In the genomic region with DNA sequence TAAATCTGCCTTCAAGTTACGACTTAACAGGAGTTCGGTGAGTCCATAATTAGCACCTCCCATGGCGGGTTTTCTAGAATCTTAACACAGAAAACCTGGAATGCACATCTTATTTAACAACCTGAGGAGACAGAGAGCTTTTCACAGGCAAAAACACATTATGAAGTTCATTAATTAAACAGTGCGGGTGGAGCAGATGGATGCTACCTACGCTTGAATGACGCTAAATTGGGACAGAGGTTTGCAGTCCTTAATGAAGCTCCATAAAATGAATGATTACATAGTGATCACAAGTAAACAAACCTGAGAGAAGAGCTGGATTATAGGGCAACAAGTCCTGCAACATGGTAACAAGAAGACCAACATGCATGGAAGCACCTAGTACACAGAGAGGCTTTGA, we compare ENCODE assay signal across 33 cellular contexts.
DNase-seq lines count a peak whose midpoint lies in the region; ATAC-seq, FAIRE-seq and TF ChIP-seq lines count a peak whose summit lies in the region.
"Had no signal": no experiment of that assay in that cellular context is flagged by ENCODE, and none has a peak within 500 bp of the region (broad histone marks: within the 10 kb centered on the region; RNA-seq: fewer than 3 reads in every experiment).

No MANE protein-coding gene starts in this region.

- no TSS peak for BruUV-seq in Caco-2 (replicated peaks; lab: Mats Ljungman, UMichigan)

- peak; percentile 88 for DNase-seq in NCI-H510A treated with DMSO at 0.1 percent for 48 hours (lab: John Stamatoyannopoulos, UW)
- no peak for DNase-seq in NCI-H510A (lab: John Stamatoyannopoulos, UW)
- peak; percentile 96 for DNase-seq in NCI-H2171 treated with DMSO at 0.1 percent for 48 hours (lab: John Stamatoyannopoulos, UW)
- peak; percentile 57 for DNase-seq in NCI-H82 (lab: John Stamatoyannopoulos, UW)
- no peak for DNase-seq in Caco-2
- DNase-seq in HCEC 1CT, result no peak
- DNase-seq: activated CD4-positive, alpha-beta memory T cell treated with anti-CD3 and anti-CD28 coated beads for 36 hours; activated CD4-positive, alpha-beta T cell treated with anti-CD3 and anti-CD28 coated beads for 1 hour; activated naive CD4-positive, alpha-beta T cell treated with anti-CD3 and anti-CD28 coated beads for 36 hours; CD4-positive, CD25-positive, alpha-beta regulatory T cell; dermis blood vessel endothelial cell; foreskin fibroblast; head of caudate nucleus; islet precursor cell; Kasumi-1; left ventricle myocardium inferior; mesenchymal stem cell; nephron progenitor cell; Right ventricle myocardium superior; sigmoid colon; stimulated activated CD4-positive, alpha-beta T cell treated with anti-CD3 and anti-CD28 coated beads, Interleukin-4, amount 100 ng/mL, for 24 hours; tibial artery had no signal

- no peaks in the 10 kb centered on the region for H3K36me3 ChIP-seq in Caco-2 (ENCODE audit: control insufficient read depth, insufficient read depth, low read length)
- H3K36me3 ChIP-seq: left ventricle myocardium inferior, sigmoid colon had no signal

- no peak for ATAC-seq in GM21447 (IDR thresholded peaks at IDR 0.05; ENCODE audit: unreplicated experiment)
- ATAC-seq: A549, HCT116, Panc1 had no signal

- H3K4me1 Mint-ChIP-seq in Caco-2 (ENCODE audit: low read depth, unreplicated experiment), result no peaks in the 10 kb centered on the region

- POLR2A ChIA-PET in Caco-2 (lab: Charles Lee), result no interaction called here

- intact Hi-C loops in Caco-2 (cut with micrococcal nuclease; ENCODE audit: unreplicated experiment), result no loop called here

- no peaks in the 10 kb centered on the region for H3K36me3 Mint-ChIP-seq in Caco-2 (ENCODE audit: insufficient read depth, unreplicated experiment)

- no peak overlapping the region for H3K4me3 Mint-ChIP-seq in Caco-2 (ENCODE audit: unreplicated experiment)
- H3K4me3 Mint-ChIP-seq: activated CD4-positive, alpha-beta memory T cell treated with anti-CD3 and anti-CD28 coated beads for 36 hours; activated naive CD4-positive, alpha-beta T cell treated with anti-CD3 and anti-CD28 coated beads for 36 hours; activated T-helper 1 cell treated with anti-CD3 and anti-CD28 coated beads, Interleukin-12 subunit alpha, Interleukin-12 subunit beta, Interleukin-2, Interleukin-4 antibody, amounts not matched to agents 30 ng/mL and 10 ng/mL and 1 ng/mL, durations not matched to agents 14 hours and 24 hours and 36 hours; CD4-positive, CD25-positive, alpha-beta regulatory T cell; central memory CD8-positive, alpha-beta T cell; nephron progenitor cell; T-helper 2 cell treated with Interferon-gamma antibody and Interleukin-4, amounts not matched to agents 5 μg/mL and 100 μg/mL, for 36 hours had no signal

- no peak overlapping the region for H3K27ac Mint-ChIP-seq in Caco-2 (ENCODE audit: unreplicated experiment)
- H3K27ac Mint-ChIP-seq: activated CD4-positive, alpha-beta memory T cell treated with anti-CD3 and anti-CD28 coated beads for 36 hours; activated naive CD4-positive, alpha-beta T cell treated with anti-CD3 and anti-CD28 coated beads for 36 hours; activated T-helper 1 cell treated with anti-CD3 and anti-CD28 coated beads, Interleukin-12 subunit alpha, Interleukin-12 subunit beta, Interleukin-2, Interleukin-4 antibody, amounts not matched to agents 30 ng/mL and 10 ng/mL and 1 ng/mL, durations not matched to agents 14 hours and 24 hours and 36 hours; CD4-positive, CD25-positive, alpha-beta regulatory T cell; nephron progenitor cell; T-helper 2 cell treated with Interferon-gamma antibody and Interleukin-4, amounts not matched to agents 5 μg/mL and 100 μg/mL, for 36 hours had no signal

- CTCF ChIA-PET in Caco-2 (lab: Charles Lee), result no interaction called here

- H3K9me3 ChIP-seq in Caco-2, result no peaks in the 10 kb centered on the region
- H3K9me3 ChIP-seq: A549, esophagus muscularis mucosa, left ventricle myocardium inferior, sigmoid colon, tibial artery had no signal

- H3K4me1 ChIP-seq in Caco-2, result no peaks in the 10 kb centered on the region
- H3K4me1 ChIP-seq: tibial artery had no signal

- no peaks in the 10 kb centered on the region for H3K9me3 Mint-ChIP-seq in Caco-2 (ENCODE audit: unreplicated experiment)
- H3K9me3 Mint-ChIP-seq: activated CD4-positive, alpha-beta memory T cell treated with anti-CD3 and anti-CD28 coated beads for 36 hours; activated naive CD4-positive, alpha-beta T cell treated with anti-CD3 and anti-CD28 coated beads for 36 hours; activated T-helper 1 cell treated with anti-CD3 and anti-CD28 coated beads, Interleukin-12 subunit alpha, Interleukin-12 subunit beta, Interleukin-2, Interleukin-4 antibody, amounts not matched to agents 30 ng/mL and 10 ng/mL and 1 ng/mL, durations not matched to agents 14 hours and 24 hours and 36 hours; CD4-positive, CD25-positive, alpha-beta regulatory T cell; central memory CD8-positive, alpha-beta T cell; nephron progenitor cell; T-helper 2 cell treated with Interferon-gamma antibody and Interleukin-4, amounts not matched to agents 5 μg/mL and 100 μg/mL, for 36 hours had no signal

- no peak for TF ChIP-seq CTCF in Caco-2 (IDR thresholded peaks at IDR 0.05; ENCODE audit: insufficient read depth in 1 of 2, low read depth in 1 of 2, low read length in 1 of 2, severe bottlenecking in 1 of 2, unreplicated experiment in 1 of 2)

- H3K4me3 ChIP-seq in Caco-2 (ENCODE audit: low read depth, low read length), result no peak overlapping the region
- H3K4me3 ChIP-seq: A549, esophagus muscularis mucosa, left ventricle myocardium inferior, sigmoid colon, tibial artery had no signal

- peak; percentile 87 for FAIRE-seq in islet of Langerhans (lab: Jason Lieb, UNC)
- FAIRE-seq: A549, endometrium, GM12891 had no signal

- H3K27me3 ChIP-seq in Caco-2 (replicated peaks; ENCODE audit: control insufficient read depth, insufficient read depth, low read length), result no peaks in the 10 kb centered on the region
- H3K27me3 ChIP-seq: esophagus muscularis mucosa, sigmoid colon, tibial artery had no signal

- no peaks in the 10 kb centered on the region for H3K27me3 Mint-ChIP-seq in Caco-2 (ENCODE audit: insufficient read depth, unreplicated experiment)
- H3K27me3 Mint-ChIP-seq: activated CD4-positive, alpha-beta memory T cell treated with anti-CD3 and anti-CD28 coated beads for 36 hours; CD4-positive, CD25-positive, alpha-beta regulatory T cell; central memory CD8-positive, alpha-beta T cell had no signal

Comparison
In these comparisons a context has a peak if more than half of its experiments do, and no peak if none do; other contexts are left out.
1. DNase-seq: peak in NCI-H510A treated with DMSO at 0.1 percent for 48 hours (single experiment), NCI-H2171 treated with DMSO at 0.1 percent for 48 hours (single experiment) and NCI-H82 (single experiment); none in NCI-H510A (single experiment), Caco-2 (0 of 2) and HCEC 1CT (single experiment).